ENCODE assay signal across 9 cellular contexts in the genomic region with DNA sequence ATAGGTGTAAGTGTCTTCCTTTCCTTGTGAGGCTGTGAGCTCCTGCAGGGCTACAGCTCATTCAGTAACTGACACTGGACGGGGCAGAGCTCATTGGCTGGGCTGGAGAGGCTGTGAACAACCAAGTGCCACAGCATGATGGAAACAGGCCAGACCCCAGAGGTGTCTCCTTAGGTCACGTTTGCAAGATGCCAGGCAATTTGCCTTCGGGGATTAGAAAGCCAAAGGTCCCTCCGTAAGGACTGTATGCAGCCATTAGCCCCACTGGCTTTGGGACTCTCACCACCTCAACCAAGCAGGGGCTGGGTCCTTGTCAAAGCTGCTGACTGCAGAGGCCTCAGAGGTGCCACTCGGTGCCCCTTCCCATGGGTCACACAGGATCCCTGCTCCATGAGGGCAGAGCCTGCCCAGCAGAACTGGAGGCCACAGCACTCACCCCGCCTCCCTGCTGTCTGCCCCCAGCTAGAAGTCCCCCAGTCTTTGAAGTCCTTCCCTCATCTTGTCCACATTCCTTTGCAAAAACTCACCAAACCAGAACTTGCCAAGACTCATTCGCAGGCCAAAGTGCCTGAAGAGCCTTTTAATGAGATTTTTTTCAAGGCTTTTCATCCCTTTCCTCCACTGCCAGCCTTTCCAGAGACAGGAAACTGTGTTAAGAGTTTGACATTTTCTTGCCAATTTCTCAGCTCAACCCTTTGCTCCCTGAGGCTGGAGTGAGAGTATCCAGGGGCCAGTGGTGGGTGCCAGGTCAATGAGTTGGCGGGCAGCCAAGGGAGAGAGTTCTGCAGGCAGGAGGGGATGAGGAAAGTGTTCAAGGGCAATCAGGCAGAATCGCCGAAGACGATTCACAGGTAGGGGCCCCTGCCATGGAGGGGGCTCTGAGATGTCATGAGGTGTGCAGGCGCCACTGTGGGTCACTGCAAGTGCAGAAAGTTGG. TPM values are rescaled to one million over a fixed set of nuclear protein-coding genes. Genes with fewer than 3 reads are reported as not detected.
DNase-seq lines count a peak whose midpoint lies in the region; ATAC-seq and TF ChIP-seq lines count a peak whose summit lies in the region.
"Had no signal": no experiment of that assay in that cellular context is flagged by ENCODE, and none has a peak within 500 bp of the region (broad histone marks: within the 10 kb centered on the region; RNA-seq: fewer than 3 reads in every experiment).

No MANE protein-coding gene starts in this region.

- ATAC-seq in HG03521 (IDR thresholded peaks at IDR 0.05; ENCODE audit: unreplicated experiment) (no peak), HG03095 (IDR thresholded peaks at IDR 0.05; ENCODE audit: unreplicated experiment) (no peak), GM19452 (IDR thresholded peaks at IDR 0.05; ENCODE audit: unreplicated experiment) (no peak)

- H3K79me2 ChIP-seq in GM23248 (ENCODE audit: insufficient read depth), result 0 out of 2 replicates have a peak, but pooled peaks cover 10% of the 10 kb centered on the region
- H3K79me2 ChIP-seq in smooth muscle cell (ENCODE audit: low read depth), result peaks cover 4% of the 10 kb centered on the region

- no peaks in the 10 kb centered on the region for H3K9me3 ChIP-seq in GM23248 (ENCODE audit: low read depth)
- H3K9me3 ChIP-seq in smooth muscle cell (replicated peaks; ENCODE audit: low read depth), result no peaks in the 10 kb centered on the region

- H3K9me2 ChIP-seq in GM23248 (ENCODE audit: insufficient read depth), result no peaks in the 10 kb centered on the region

- WGBS in GM23248 (ENCODE audit: low coverage in 1 of 2, low lambda C conversion rate in 2 of 2, missing lambda C conversion rate in 2 of 2), 2 experiments, result 21 to 22% methylated on average over 12 of the region's 12 CpGs
- WGBS in smooth muscle cell (ENCODE audit: low lambda C conversion rate), result 47% methylated on average over 12 of the region's 12 CpGs

- H4K20me1 ChIP-seq in GM23248 (ENCODE audit: insufficient read depth), result no peaks in the 10 kb centered on the region
- no peaks in the 10 kb centered on the region for H4K20me1 ChIP-seq in smooth muscle cell (ENCODE audit: low read depth)

- DNase-seq in GM23248 (peak; percentile 93), astrocyte of the hippocampus (ENCODE audit: low read depth, low spot score) (peak; percentile 96), hepatic stellate cell (ENCODE audit: low spot score) (peak; percentile 81), smooth muscle cell (lab: John Stamatoyannopoulos, UW; ENCODE audit: unreplicated experiment) (no peak), NCI-H446 (lab: John Stamatoyannopoulos, UW) (no peak)
- DNase-seq: NK-92 treated with Interleukin-12 subunit alpha and Interleukin-12 subunit beta, amount 100 ng/mL, for 24 hours had no signal

- H3K4me2 ChIP-seq in GM23248 (ENCODE audit: unreplicated experiment), result peak overlapping the region; percentile 65
- H3K4me2 ChIP-seq in smooth muscle cell, result peak overlapping the region; percentile 57

- H3F3A ChIP-seq in GM23248 (ENCODE audit: insufficient read depth), result peaks cover 25% of the 10 kb centered on the region
- peaks cover 33% of the 10 kb centered on the region for H3F3A ChIP-seq in smooth muscle cell (ENCODE audit: low read depth)

- no peaks in the 10 kb centered on the region for H3K36me3 ChIP-seq in GM23248 (ENCODE audit: low read depth)
- H3K36me3 ChIP-seq in smooth muscle cell (ENCODE audit: low read depth), result no peaks in the 10 kb centered on the region

- H3K27me3 ChIP-seq in GM23248 (replicated peaks; ENCODE audit: insufficient read depth), result no peaks in the 10 kb centered on the region
- H3K27me3 ChIP-seq in smooth muscle cell (ENCODE audit: low read depth), result no peaks in the 10 kb centered on the region

- in situ Hi-C loops in GM23248 (cut with MboI), result no loop called here

- H3K27ac ChIP-seq in GM23248 (peak overlapping the region; percentile 50), smooth muscle cell (ENCODE audit: low read depth) (peak overlapping the region; percentile 82)

- peaks cover 58% of the 10 kb centered on the region for H3K4me1 ChIP-seq in GM23248 (ENCODE audit: insufficient read depth)
- peaks cover 28% of the 10 kb centered on the region for H3K4me1 ChIP-seq in smooth muscle cell (ENCODE audit: low read depth)

- H2AFZ ChIP-seq in GM23248, result no peak overlapping the region
- no peak overlapping the region for H2AFZ ChIP-seq in smooth muscle cell (ENCODE audit: low read depth)

- no peak for TF ChIP-seq CTCF in smooth muscle cell (IDR thresholded peaks at IDR 0.05; ENCODE audit: borderline replicate concordance, insufficient read depth, poor library complexity, severe bottlenecking)

- H3K9ac ChIP-seq in GM23248 (peak overlapping the region; percentile 32; the same call in 1 of the 2 replicates), smooth muscle cell (ENCODE audit: low read depth) (no peak overlapping the region)

- H3K4me3 ChIP-seq in GM23248, result no peak overlapping the region
- H3K4me3 ChIP-seq in smooth muscle cell, result no peak overlapping the region

RNA-seq across cellular contexts. Expression of a gene that starts 39.7 kb away (rescaled TPM):
- total RNA-seq in GM23248 (2014; rRNA removed; shearing (Covaris generic)), result 56.6 and 58.2 TPM in 2 replicates
- polyA plus RNA-seq in GM23248 (2016; fragmentation: Nextera tagmentation; extraction: Ambion mirVana) (16.0 and 17.7 TPM in 2 replicates), smooth muscle cell (6.5 and 13.0 TPM in 2 replicates)
- total RNA-seq in smooth muscle cell, result 32.0 and 42.9 TPM in 2 replicates

Comparison
In these comparisons a context has a peak if more than half of its experiments do, and no peak if none do; other contexts are left out.
1. DNase-seq: peak in GM23248 (single experiment), astrocyte of the hippocampus (single experiment) and hepatic stellate cell (single experiment); none in smooth muscle cell (single experiment) and NCI-H446 (0 of 2).